In the genomic region with DNA sequence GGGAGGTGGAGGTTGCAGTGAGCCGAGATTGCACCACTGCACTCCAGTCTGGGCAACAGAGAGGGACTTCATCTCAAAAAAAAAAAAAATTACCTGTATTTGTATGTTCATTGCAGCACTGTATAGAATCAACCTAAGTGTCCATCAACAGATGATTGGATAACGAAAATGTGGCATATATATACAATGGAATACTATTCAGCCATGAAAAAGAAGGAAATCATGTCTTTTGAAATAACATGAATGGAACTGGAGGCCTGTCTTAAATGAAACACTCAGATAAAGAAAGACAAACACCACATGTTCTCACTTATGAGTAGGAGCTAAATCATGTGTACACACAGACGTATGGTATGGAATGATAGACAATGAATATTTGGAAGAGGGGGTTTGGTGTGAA, we compare ENCODE assay signal across 16 cellular contexts. TPM values are rescaled to one million over a fixed set of nuclear protein-coding genes. Genes with fewer than 3 reads are reported as not detected.
DNase-seq lines count a peak whose midpoint lies in the region; ATAC-seq, FAIRE-seq and TF ChIP-seq lines count a peak whose summit lies in the region.
"Had no signal": no experiment of that assay in that cellular context is flagged by ENCODE, and none has a peak within 500 bp of the region (broad histone marks: within the 10 kb centered on the region; RNA-seq: fewer than 3 reads in every experiment).

No MANE protein-coding gene starts in this region.

- peaks cover 11% of the 10 kb centered on the region for H3K4me1 ChIP-seq in HEK293 (ENCODE audit: control insufficient read depth, insufficient read depth, low read length)
- peaks cover 4 to 7% of the 10 kb centered on the region in 2 experiments; a peak in 3 of 5 replicates for H3K4me1 ChIP-seq in K562 (replicated peaks in 1 of 2; ENCODE audit: control insufficient read depth in 2 of 2, insufficient read depth in 2 of 2, low read length in 2 of 2)
- H3K4me1 ChIP-seq in uterus: peaks cover 0 to 4% of the 10 kb centered on the region in 2 donors
- peaks cover 39 to 53% (median 44%) of the 10 kb centered on the region in 4 donors for H3K4me1 ChIP-seq in upper lobe of left lung

- WGBS in K562 (ENCODE audit: insufficient coverage, low coverage, missing lambda C conversion rate): 10% methylated on average over 3 of the region's 3 CpGs
- 94 to 98% methylated on average over 3 of the region's 3 CpGs for WGBS in upper lobe of left lung, 2 donors

- H3K4me2 ChIP-seq in K562 (ENCODE audit: insufficient read depth, low read length): no peak overlapping the region
- H3K4me2 ChIP-seq: SK-N-SH had no signal

- DNase-seq in K562 (ENCODE audit: extremely low read depth in 1 of 4, low spot score in 3 of 4) (no peak), uterus (no peak), upper lobe of left lung (no peak), amniotic stem cell (lab: John Stamatoyannopoulos, UW) (no peak)
- no peak for DNase-seq in natural killer cell treated with Interleukin-12 subunit alpha and Interleukin-12 subunit beta and Interleukin-15 and Interleukin-18, amount 100 ng/mL, for 72 hours (ENCODE audit: low spot score)
- no peak for DNase-seq in activated CD8-positive, alpha-beta memory T cell treated with anti-CD3 and anti-CD28 coated beads, Interleukin-2, amount 50 U/mL, for 48 hours
- DNase-seq: CD8-positive, alpha-beta memory T cell; DMS79 treated with DMSO at 0.1 percent for 48 hours; H7; NCI-H1417 treated with DMSO at 0.1 percent for 48 hours; NCI-H1930; NCI-H526 treated with DMSO at 0.1 percent for 48 hours; SHP77; SK-N-SH had no signal

- CTCF ChIA-PET in HEK293 (lab: Yijun Ruan, JAX) (interaction anchor here (0.7 to 1.6 kb wide), 4 partner anchors 157 to 1042 kb away, joined by 3 to 6 read pairs (median 3); no protein-coding TSS in a partner anchor), K562 (lab: Yijun Ruan, JAX; ENCODE audit: low intra/inter-chr PET ratio) (no interaction called here)

- no peaks in the 10 kb centered on the region; the same call in 1 of the 2 replicates for H4K20me1 ChIP-seq in K562 (replicated peaks; ENCODE audit: control insufficient read depth, insufficient read depth, low read length)

- in situ Hi-C loops in K562 (cut with MboI): no loop called here

- H3K27ac Mint-ChIP-seq in natural killer cell treated with Interleukin-12 subunit alpha and Interleukin-12 subunit beta and Interleukin-15 and Interleukin-18, amount 100 ng/mL, for 72 hours: no peak overlapping the region

- ATAC-seq in K562 (no peak), upper lobe of left lung (ENCODE audit: low FRiP score in 2 of 2) (no peak)
- ATAC-seq in natural killer cell treated with Interleukin-12 subunit alpha and Interleukin-12 subunit beta and Interleukin-15 and Interleukin-18, amount 100 ng/mL, for 72 hours: no peak

- no peaks in the 10 kb centered on the region for H3K9me3 Mint-ChIP-seq in natural killer cell treated with Interleukin-12 subunit alpha and Interleukin-12 subunit beta and Interleukin-15 and Interleukin-18, amount 100 ng/mL, for 72 hours
- H3K9me3 Mint-ChIP-seq: CD8-positive, alpha-beta memory T cell had no signal

- H3K9ac ChIP-seq in K562 (ENCODE audit: insufficient read depth in 1 of 2, low read depth in 2 of 2, low read length in 2 of 2): no peak overlapping the region
- H3K9ac ChIP-seq: SK-N-SH had no signal

- no peak overlapping the region for H2AFZ ChIP-seq in K562 (ENCODE audit: low read depth, low read length)

- TF ChIP-seq EP300 in K562 (IDR thresholded peaks at IDR 0.05; ENCODE audit: low read length): no peak
- no peak for TF ChIP-seq EP300 in upper lobe of left lung (IDR thresholded peaks at IDR 0.05)

- H3K4me3 ChIP-seq in HEK293 (ENCODE audit: low read depth, low read length): no peak overlapping the region
- H3K4me3 ChIP-seq in K562: no peak overlapping the region
- H3K4me3 ChIP-seq in uterus: no peak overlapping the region
- no peak overlapping the region for H3K4me3 ChIP-seq in upper lobe of left lung

- peaks cover 4% of the 10 kb centered on the region for H3K36me3 Mint-ChIP-seq in natural killer cell treated with Interleukin-12 subunit alpha and Interleukin-12 subunit beta and Interleukin-15 and Interleukin-18, amount 100 ng/mL, for 72 hours
- H3K36me3 Mint-ChIP-seq: CD8-positive, alpha-beta memory T cell had no signal

- POLR2A ChIA-PET in HEK293 (lab: Yijun Ruan, JAX) (interaction anchor here (0.7 to 1.8 kb wide), 3 partner anchors 40 to 59 kb away, joined by 4 to 7 read pairs (median 5); a partner anchor contains a TSS), K562 (lab: Yijun Ruan, JAX) (interaction anchor here (0.9 kb wide), 1 partner anchor 10 kb away, joined by 3 read pairs; no protein-coding TSS in a partner anchor)

- FAIRE-seq in K562 (lab: Jason Lieb, UNC): no peak
- FAIRE-seq: G401.6 had no signal

- no peak for TF ChIP-seq CTCF in HEK293 (tag by site-specific recombination; IDR thresholded peaks at IDR 0.05)
- no peak for TF ChIP-seq CTCF in K562 (IDR thresholded peaks at IDR 0.05 in 2 of 3, conservative IDR thresholded peaks at IDR 0.05 in 1 of 3; ENCODE audit: insufficient read depth in 2 of 3, low read depth in 1 of 3, low read length in 3 of 3)
- TF ChIP-seq CTCF in uterus (IDR thresholded peaks at IDR 0.05): no peak
- no peak for TF ChIP-seq CTCF in upper lobe of left lung (IDR thresholded peaks at IDR 0.05)

- H3K4me1 Mint-ChIP-seq in natural killer cell treated with Interleukin-12 subunit alpha and Interleukin-12 subunit beta and Interleukin-15 and Interleukin-18, amount 100 ng/mL, for 72 hours (ENCODE audit: low read depth in 2 of 2): peaks cover 42 to 64% of the 10 kb centered on the region in 2 donors

- no peak overlapping the region for H3K27ac ChIP-seq in HEK293 (ENCODE audit: extremely low read depth, low read depth, low read length)
- no peak overlapping the region for H3K27ac ChIP-seq in K562 (ENCODE audit: extremely low read depth, low read depth, low read length)
- H3K27ac ChIP-seq in uterus: peak overlapping the region; percentile 85 to 88
- no peak overlapping the region for H3K27ac ChIP-seq in upper lobe of left lung

- peaks cover 23 to 31% of the 10 kb centered on the region in 2 donors for H3K27me3 Mint-ChIP-seq in natural killer cell treated with Interleukin-12 subunit alpha and Interleukin-12 subunit beta and Interleukin-15 and Interleukin-18, amount 100 ng/mL, for 72 hours

- peak overlapping the region; percentile 58 for H3K4me3 Mint-ChIP-seq in natural killer cell treated with Interleukin-12 subunit alpha and Interleukin-12 subunit beta and Interleukin-15 and Interleukin-18, amount 100 ng/mL, for 72 hours
- H3K4me3 Mint-ChIP-seq: CD8-positive, alpha-beta memory T cell had no signal

- H3K9me3 ChIP-seq in HEK293 (ENCODE audit: control insufficient read depth, insufficient read depth, low read depth, low read length) (no peaks in the 10 kb centered on the region), K562 (replicated peaks; ENCODE audit: control insufficient read depth, insufficient read depth, low read depth, low read length) (no peaks in the 10 kb centered on the region), uterus (no peaks in the 10 kb centered on the region), upper lobe of left lung (no peaks in the 10 kb centered on the region)
- H3K9me3 ChIP-seq: SK-N-SH had no signal

- H3K79me2 ChIP-seq in K562 (ENCODE audit: control insufficient read depth, insufficient read depth, low read length): no peaks in the 10 kb centered on the region

- BruUV-seq in K562 (replicated peaks; lab: Mats Ljungman, UMichigan): no TSS peak

- TF ChIP-seq POLR2A in K562 (conservative IDR thresholded peaks at IDR 0.05) (no peak), uterus (IDR thresholded peaks at IDR 0.05) (no peak), upper lobe of left lung (IDR thresholded peaks at IDR 0.05) (no peak)

- H3K36me3 ChIP-seq in HEK293 (ENCODE audit: control insufficient read depth in 2 of 2, insufficient read depth in 1 of 2, low read length in 2 of 2): no peaks in the 10 kb centered on the region
- no peaks in the 10 kb centered on the region for H3K36me3 ChIP-seq in K562 (ENCODE audit: control insufficient read depth, insufficient read depth, low read length)
- H3K36me3 ChIP-seq in uterus: no peaks in the 10 kb centered on the region
- no peaks in the 10 kb centered on the region for H3K36me3 ChIP-seq in upper lobe of left lung

- H3K27me3 ChIP-seq in K562 (ENCODE audit: control insufficient read depth in 2 of 2, insufficient read depth in 2 of 2, low read length in 2 of 2) (peaks cover 18 to 53% of the 10 kb centered on the region in 2 experiments), uterus (no peaks in the 10 kb centered on the region), upper lobe of left lung (no peaks in the 10 kb centered on the region)

- H3K9me1 ChIP-seq in K562 (ENCODE audit: control insufficient read depth, insufficient read depth, low read length): no peaks in the 10 kb centered on the region

- TF ChIP-seq RAD21 in K562 (CRISPR knock-in tag; conservative IDR thresholded peaks at IDR 0.05 in 1 of 2, IDR thresholded peaks at IDR 0.05 in 1 of 2): no peak

- intact Hi-C loops in K562 (cut with micrococcal nuclease) (loop anchor here (10.0 kb wide), 1 partner anchor 198 kb away; no protein-coding TSS in a partner anchor), uterus (cut with DNase I; ENCODE audit: low total_unique reads) (no loop called here)

TF ChIP-seq in K562, 482 proteins besides CTCF, POLR2A, EP300 and RAD21 (continues in another document):
- TF ChIP-seq ZNF146 (CRISPR knock-in tag; IDR thresholded peaks at IDR 0.05; ENCODE audit: unreplicated experiment) (peak; percentile 80), RFX1 (IDR thresholded peaks at IDR 0.05) (no peak)

RNA-seq across cellular contexts. Expression of a gene that starts 59.4 kb away (rescaled TPM):
- total RNA-seq in K562 (2011; cell fraction: chromatin; rRNA removed; ENCODE audit: low replicate concordance): 8.8 and 37.5 TPM in 2 replicates
- total RNA-seq in K562 (2011; cell fraction: nucleolus; rRNA removed): 4.5 and 5.9 TPM in 2 replicates
- 6.2 and 9.9 TPM in 2 replicates for total RNA-seq in K562 (2011; cell fraction: nucleoplasm; rRNA removed)
- total RNA-seq in K562 (2014; rRNA removed) (7.7 and 7.8 TPM in 2 replicates), K562 (2014; rRNA removed; fragmentation: Illumina TruSeq; extraction: Trizol) (10.6 and 10.7 TPM in 2 replicates), K562 (2015; rRNA removed; fragmentation: Illumina TruSeq; extraction: Trizol) (7.6 and 8.3 TPM in 2 replicates), K562 (2021) (9.6 and 10.9 TPM in 2 replicates), uterus (100 to 1,000 TPM in 2 of 4 donors, 10 to 100 TPM in 2; 78.6 to 138 (median 105) TPM), upper lobe of left lung (10 to 100 TPM; 54.9 to 89.1 (median 75.2) TPM)
- polyA plus RNA-seq in K562 (2011; rRNA removed) (8.8 and 9.7 TPM in 2 replicates), K562 (2014; fragmentation: Illumina TruSeq; extraction: Trizol) (8.7 and 9.1 TPM in 2 replicates), K562 (2014; fragmentation: Nextera tagmentation; extraction: Ambion mirVana) (1 to 10 TPM; 1.6 to 2.1 TPM), K562 (2014; rRNA removed) (7.6 and 18.7 TPM in 2 replicates)
- polyA plus RNA-seq in K562 (2011; cell fraction: cytosol; rRNA removed): 5.3 and 5.4 TPM in 2 replicates
- polyA plus RNA-seq in K562 (2011; cell fraction: nucleus; rRNA removed): 14.6 and 15.6 TPM in 2 replicates
- 5.6 and 7.3 TPM in 2 replicates for polyA plus RNA-seq in K562 (2012)
- polyA minus RNA-seq in K562 (2011; rRNA and poly(A)+ RNA removed): 8.9 and 9.9 TPM in 2 replicates
- 5.5 and 6.5 TPM in 2 replicates for polyA minus RNA-seq in K562 (2011; cell fraction: cytosol; rRNA and poly(A)+ RNA removed)
- 11.2 and 14.4 TPM in 2 replicates for polyA minus RNA-seq in K562 (2011; cell fraction: nucleus; rRNA and poly(A)+ RNA removed)
- 10 to 100 TPM; 27.1 to 42.2 TPM for total RNA-seq in natural killer cell treated with Interleukin-12 subunit alpha and Interleukin-12 subunit beta and Interleukin-15 and Interleukin-18, amount 100 ng/mL, for 72 hours

Comparison
In these comparisons a context has a peak if more than half of its experiments do, and no peak if none do; other contexts are left out.
1. H3K27ac ChIP-seq: peak in uterus (2 of 2); none in HEK293 (single experiment), K562 (single experiment) and upper lobe of left lung (0 of 4).